6 cellular contexts compared by ENCODE assay signal in the genomic region with DNA sequence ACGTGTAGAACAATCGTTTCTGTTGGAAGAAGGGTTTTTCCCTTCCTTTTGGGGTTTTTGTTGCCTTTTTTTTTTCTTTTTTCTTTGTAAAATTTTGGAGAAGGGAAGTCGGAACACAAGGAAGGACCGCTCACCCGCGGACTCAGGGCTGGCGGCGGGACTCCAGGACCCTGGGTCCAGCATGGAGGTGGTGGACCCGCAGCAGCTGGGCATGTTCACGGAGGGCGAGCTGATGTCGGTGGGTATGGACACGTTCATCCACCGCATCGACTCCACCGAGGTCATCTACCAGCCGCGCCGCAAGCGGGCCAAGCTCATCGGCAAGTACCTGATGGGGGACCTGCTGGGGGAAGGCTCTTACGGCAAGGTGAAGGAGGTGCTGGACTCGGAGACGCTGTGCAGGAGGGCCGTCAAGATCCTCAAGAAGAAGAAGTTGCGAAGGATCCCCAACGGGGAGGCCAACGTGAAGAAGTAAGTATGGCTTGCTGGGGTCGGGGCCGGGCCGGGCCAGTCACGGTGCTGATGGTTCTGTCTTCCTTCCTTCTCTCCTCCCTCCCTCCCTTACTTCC. TPM values are rescaled to one million over a fixed set of nuclear protein-coding genes. Genes with fewer than 3 reads are reported as not detected.
DNase-seq lines count a peak whose midpoint lies in the region; ATAC-seq, FAIRE-seq and TF ChIP-seq lines count a peak whose summit lies in the region.

No MANE protein-coding gene starts in this region.

- WGBS in pancreas, 2 donors, result 1% methylated on average over 32 of the region's 32 CpGs

- peak overlapping the region; percentile 88 to 91 for H3K9ac ChIP-seq in colonic mucosa (ENCODE audit: low read depth in 2 of 2, low read length in 2 of 2)

- H3K9me3 ChIP-seq in colonic mucosa (no peaks in the 10 kb centered on the region), pancreas (no peaks in the 10 kb centered on the region)

- H3K27me3 ChIP-seq in colonic mucosa (no peaks in the 10 kb centered on the region), pancreas (no peaks in the 10 kb centered on the region)

- H3K36me3 ChIP-seq in colonic mucosa, result no peaks in the 10 kb centered on the region
- no peaks in the 10 kb centered on the region for H3K36me3 ChIP-seq in pancreas

- TF ChIP-seq CTCF in colonic mucosa (IDR thresholded peaks at IDR 0.05) (no peak), pancreas (IDR thresholded peaks at IDR 0.05) (no peak)

- intact Hi-C loops in colonic mucosa (cut with DNase I) (no loop called here), pancreas (cut with DNase I) (no loop called here)

- no peak for FAIRE-seq in pancreas (lab: Jason Lieb, UNC)

- DNase-seq in SKM-1 treated with dmso at 0.1 percent for 144 hours (lab: John Stamatoyannopoulos, UW; ENCODE audit: unreplicated experiment) (peak; percentile 41), SKM-1 (lab: John Stamatoyannopoulos, UW; ENCODE audit: unreplicated experiment) (no peak), colonic mucosa (peak; percentile 62), pancreas (peak in 4 of 6 donors; percentile 47 to 83 (median 68))

- H3K27ac ChIP-seq in colonic mucosa (peak overlapping the region; percentile 83), pancreas (peak overlapping the region; percentile 17 to 76 (median 74))

- peaks cover 25% of the 10 kb centered on the region for H3K4me1 ChIP-seq in colonic mucosa
- H3K4me1 ChIP-seq in pancreas, result peaks cover 16 to 32% (median 32%) of the 10 kb centered on the region in 3 donors

- no peak for ATAC-seq in pancreas
- no peak for ATAC-seq in HG02885 (IDR thresholded peaks at IDR 0.05; ENCODE audit: poor library complexity, unreplicated experiment)
- no peak for ATAC-seq in HG03108 (IDR thresholded peaks at IDR 0.05; ENCODE audit: unreplicated experiment)

- H3K4me3 ChIP-seq in colonic mucosa (peak overlapping the region; percentile 87), pancreas (peak overlapping the region; percentile 58 to 83 (median 76))

RNA-seq across cellular contexts. Expression of a gene that starts 1.2 kb away (rescaled TPM):
- total RNA-seq in colonic mucosa (100 to 1,000 TPM in 1 of 2 donors, 10 to 100 TPM in 1; 76.3 to 103 TPM), pancreas (10 to 100 TPM; 20.1 to 38.6 (median 23.4) TPM)
- 10 to 100 TPM; 43.6 to 62.2 TPM for polyA plus RNA-seq in pancreas

RNA-seq across cellular contexts. Expression of a gene that starts 31.0 kb away (rescaled TPM):
- under 1 TPM; 0.22 to 0.48 TPM for total RNA-seq in colonic mucosa
- total RNA-seq in pancreas, result 1 to 10 TPM in 1 of 6 donors, under 1 TPM in 5; 0.16 to 1.1 (median 0.51) TPM
- 1 to 10 TPM; 2.0 to 2.6 TPM for polyA plus RNA-seq in pancreas

RNA-seq across cellular contexts. Expression of a gene that starts 32.7 kb away (rescaled TPM):
- total RNA-seq in colonic mucosa (10 to 100 TPM; 65.5 to 77.1 TPM), pancreas (10 to 100 TPM; 16.8 to 43.7 (median 23.9) TPM)
- polyA plus RNA-seq in pancreas, result 10 to 100 TPM; 36.4 to 53.9 TPM

RNA-seq across cellular contexts. Expression of a gene that starts 34.7 kb away (rescaled TPM):
- total RNA-seq in colonic mucosa (100 to 1,000 TPM; 359 to 627 TPM), pancreas (100 to 1,000 TPM in 5 of 6 donors, 10 to 100 TPM in 1; 97.3 to 192 (median 149) TPM)
- polyA plus RNA-seq in pancreas, result 100 to 1,000 TPM; 173 to 515 TPM

RNA-seq across cellular contexts. Expression of a gene that starts 41.6 kb away (rescaled TPM):
- total RNA-seq in colonic mucosa (100 to 1,000 TPM; 172 to 177 TPM), pancreas (10 to 100 TPM; 32.1 to 78.0 (median 49.1) TPM)
- polyA plus RNA-seq in pancreas, result 10 to 100 TPM; 36.6 to 49.1 TPM
